Comparison of ENCODE assay signal across 26 cellular contexts in genomic region chr13:113125506-113126264, GRCh38. TPM values are rescaled to one million over a fixed set of nuclear protein-coding genes. Genes with fewer than 3 reads are reported as not detected.
DNase-seq lines count a peak whose midpoint lies in the region; ATAC-seq, FAIRE-seq and TF ChIP-seq lines count a peak whose summit lies in the region.
"Had no signal": no experiment of that assay in that cellular context is flagged by ENCODE, and none has a peak within 500 bp of the region (broad histone marks: within the 10 kb centered on the region; RNA-seq: fewer than 3 reads in every experiment).

No MANE protein-coding gene starts in this region.

- no peak overlapping the region for H3K4me3 ChIP-seq in upper lobe of right lung
- H3K4me3 ChIP-seq: HAP-1, MG63 had no signal

- no peak overlapping the region for H3K27ac ChIP-seq in upper lobe of right lung

- ATAC-seq in activated T-cell treated with anti-CD3 and anti-CD28 coated beads, Interleukin-2, amount 50 U/mL, for 72 hours (replicated peaks in 1 of 2): no peak
- ATAC-seq in upper lobe of right lung: no peak
- ATAC-seq: PC-3 had no signal

- H3K9me3 ChIP-seq in upper lobe of right lung: no peaks in the 10 kb centered on the region
- H3K9me3 ChIP-seq: HAP-1, MG63 had no signal

- H3K36me3 Mint-ChIP-seq in activated T-cell treated with anti-CD3 and anti-CD28 coated beads, Interleukin-2, amount 50 U/mL, for 24 hours (ENCODE audit: low read depth): no peaks in the 10 kb centered on the region
- H3K36me3 Mint-ChIP-seq in activated T-cell treated with anti-CD3 and anti-CD28 coated beads, Interleukin-2, amount 50 U/mL, for 72 hours (ENCODE audit: insufficient read depth in 2 of 2): no peaks in the 10 kb centered on the region
- no peaks in the 10 kb centered on the region for H3K36me3 Mint-ChIP-seq in glutamatergic neuron (ENCODE audit: unreplicated experiment)
- H3K36me3 Mint-ChIP-seq: CD4-positive, alpha-beta memory T cell; IgD-negative memory B cell had no signal

- no peak for FAIRE-seq in D721Med (lab: Jason Lieb, UNC)
- FAIRE-seq: GM12891, GM18507, HTR-8/SVneo had no signal

- no peaks in the 10 kb centered on the region for H3K4me1 ChIP-seq in upper lobe of right lung
- H3K4me1 ChIP-seq: HAP-1 had no signal

- H3K27ac Mint-ChIP-seq in activated T-cell treated with anti-CD3 and anti-CD28 coated beads, Interleukin-2, amount 50 U/mL, for 24 hours: no peak overlapping the region
- H3K27ac Mint-ChIP-seq in activated T-cell treated with anti-CD3 and anti-CD28 coated beads, Interleukin-2, amount 50 U/mL, for 72 hours: no peak overlapping the region
- H3K27ac Mint-ChIP-seq in glutamatergic neuron (ENCODE audit: unreplicated experiment): no peak overlapping the region
- H3K27ac Mint-ChIP-seq: IgD-negative memory B cell had no signal

- intact Hi-C loops in upper lobe of right lung (cut with DNase I): no loop called here

- no peaks in the 10 kb centered on the region for H3K36me3 ChIP-seq in upper lobe of right lung
- H3K36me3 ChIP-seq: HAP-1, MG63 had no signal

- H3K4me1 Mint-ChIP-seq in activated T-cell treated with anti-CD3 and anti-CD28 coated beads, Interleukin-2, amount 50 U/mL, for 24 hours (ENCODE audit: low read depth): peaks cover 4% of the 10 kb centered on the region
- peaks cover 7% of the 10 kb centered on the region for H3K4me1 Mint-ChIP-seq in activated T-cell treated with anti-CD3 and anti-CD28 coated beads, Interleukin-2, amount 50 U/mL, for 72 hours (ENCODE audit: low read depth)
- peaks cover 6% of the 10 kb centered on the region for H3K4me1 Mint-ChIP-seq in glutamatergic neuron (ENCODE audit: low read depth, unreplicated experiment)
- H3K4me1 Mint-ChIP-seq: IgD-negative memory B cell had no signal

- H3K9me3 Mint-ChIP-seq in activated T-cell treated with anti-CD3 and anti-CD28 coated beads, Interleukin-2, amount 50 U/mL, for 24 hours: no peaks in the 10 kb centered on the region
- no peaks in the 10 kb centered on the region for H3K9me3 Mint-ChIP-seq in activated T-cell treated with anti-CD3 and anti-CD28 coated beads, Interleukin-2, amount 50 U/mL, for 72 hours
- H3K9me3 Mint-ChIP-seq in glutamatergic neuron (ENCODE audit: unreplicated experiment): peaks cover 3% of the 10 kb centered on the region
- H3K9me3 Mint-ChIP-seq: CD4-positive, alpha-beta memory T cell; IgD-negative memory B cell had no signal

- peaks cover 12% of the 10 kb centered on the region for H3K27me3 ChIP-seq in upper lobe of right lung
- H3K27me3 ChIP-seq: MG63 had no signal

- peak; percentile 18 for DNase-seq in activated T-cell treated with anti-CD3 and anti-CD28 coated beads, Interleukin-2, amount 50 U/mL, for 24 hours
- DNase-seq in activated T-cell treated with anti-CD3 and anti-CD28 coated beads, Interleukin-2, amount 50 U/mL, for 72 hours: no peak
- peak; percentile 4 for DNase-seq in glutamatergic neuron
- DNase-seq in mesenteric fat pad (ENCODE audit: low spot score): peak; percentile 59
- DNase-seq in upper lobe of right lung: peak; percentile 33
- DNase-seq in SHP77 treated with DMSO at 0.1 percent for 48 hours (lab: John Stamatoyannopoulos, UW): no peak
- no peak for DNase-seq in NCI-H82 treated with DMSO at 0.1 percent for 48 hours (lab: John Stamatoyannopoulos, UW; ENCODE audit: unreplicated experiment)
- DNase-seq in D721Med (ENCODE audit: insufficient read length, low spot score): no peak
- DNase-seq: Calu3; CD4-positive, alpha-beta memory T cell; DMS53; Karpas-422; MG63; NCI-H1092; NCI-H1436 treated with DMSO at 0.1 percent for 48 hours; NCI-H2029; NCI-H345; NCI-H524 treated with DMSO at 0.1 percent for 48 hours; PC-3; RPMI8226 had no signal

- H3K27me3 Mint-ChIP-seq in activated T-cell treated with anti-CD3 and anti-CD28 coated beads, Interleukin-2, amount 50 U/mL, for 24 hours: peaks cover 28% of the 10 kb centered on the region
- H3K27me3 Mint-ChIP-seq in activated T-cell treated with anti-CD3 and anti-CD28 coated beads, Interleukin-2, amount 50 U/mL, for 72 hours (ENCODE audit: low read depth): peaks cover 29% of the 10 kb centered on the region
- peaks cover 10% of the 10 kb centered on the region for H3K27me3 Mint-ChIP-seq in glutamatergic neuron (ENCODE audit: unreplicated experiment)

- TF ChIP-seq CTCF in glutamatergic neuron (IDR thresholded peaks at IDR 0.05; ENCODE audit: partially characterized antibody, unreplicated experiment) (no peak), upper lobe of right lung (IDR thresholded peaks at IDR 0.05) (no peak), D721Med (IDR thresholded peaks at IDR 0.05; ENCODE audit: insufficient read depth, missing control alignments) (no peak)

- no peak overlapping the region for H3K4me3 Mint-ChIP-seq in activated T-cell treated with anti-CD3 and anti-CD28 coated beads, Interleukin-2, amount 50 U/mL, for 24 hours
- H3K4me3 Mint-ChIP-seq in activated T-cell treated with anti-CD3 and anti-CD28 coated beads, Interleukin-2, amount 50 U/mL, for 72 hours: no peak overlapping the region
- H3K4me3 Mint-ChIP-seq in glutamatergic neuron (ENCODE audit: unreplicated experiment): no peak overlapping the region
- H3K4me3 Mint-ChIP-seq: CD4-positive, alpha-beta memory T cell; IgD-negative memory B cell had no signal

RNA-seq across cellular contexts. Expression of gene F10, which starts 3.1 kb away (rescaled TPM):
- total RNA-seq in activated T-cell treated with anti-CD3 and anti-CD28 coated beads, Interleukin-2, amount 50 U/mL, for 72 hours: not detected
- 0.74 TPM for total RNA-seq in glutamatergic neuron (ENCODE audit: unreplicated experiment)
- 6.6 TPM for total RNA-seq in mesenteric fat pad
- 7.9 TPM for total RNA-seq in upper lobe of right lung
- total RNA-seq: Calu3; CD4-positive, alpha-beta memory T cell; PC-3 had no signal

RNA-seq across cellular contexts. Expression of gene F7, which starts 20.1 kb away (rescaled TPM):
- not detected for total RNA-seq in activated T-cell treated with anti-CD3 and anti-CD28 coated beads, Interleukin-2, amount 50 U/mL, for 72 hours
- not detected for total RNA-seq in glutamatergic neuron (ENCODE audit: unreplicated experiment)
- 0.35 TPM for total RNA-seq in mesenteric fat pad
- 0.61 TPM for total RNA-seq in upper lobe of right lung
- total RNA-seq: A172; Calu3; CD4-positive, alpha-beta memory T cell; PC-3 had no signal

RNA-seq across cellular contexts. Expression of gene PROZ, which starts 32.8 kb away (rescaled TPM):
- not detected for total RNA-seq in activated T-cell treated with anti-CD3 and anti-CD28 coated beads, Interleukin-2, amount 50 U/mL, for 72 hours
- total RNA-seq in glutamatergic neuron (ENCODE audit: unreplicated experiment) (not detected), mesenteric fat pad (not detected), upper lobe of right lung (not detected)
- total RNA-seq: A172; Calu3; CD4-positive, alpha-beta memory T cell; PC-3 had no signal

Comparison
In these comparisons a context has a peak if more than half of its experiments do, and no peak if none do; other contexts are left out.
1. DNase-seq: peak in activated T-cell treated with anti-CD3 and anti-CD28 coated beads, Interleukin-2, amount 50 U/mL, for 24 hours (single experiment), glutamatergic neuron (single experiment), mesenteric fat pad (single experiment) and upper lobe of right lung (single experiment); none in activated T-cell treated with anti-CD3 and anti-CD28 coated beads, Interleukin-2, amount 50 U/mL, for 72 hours (0 of 2), SHP77 treated with DMSO at 0.1 percent for 48 hours (single experiment), NCI-H82 treated with DMSO at 0.1 percent for 48 hours (single experiment) and D721Med (single experiment).